Comparison of ENCODE assay signal across 12 cellular contexts in the genomic region with DNA sequence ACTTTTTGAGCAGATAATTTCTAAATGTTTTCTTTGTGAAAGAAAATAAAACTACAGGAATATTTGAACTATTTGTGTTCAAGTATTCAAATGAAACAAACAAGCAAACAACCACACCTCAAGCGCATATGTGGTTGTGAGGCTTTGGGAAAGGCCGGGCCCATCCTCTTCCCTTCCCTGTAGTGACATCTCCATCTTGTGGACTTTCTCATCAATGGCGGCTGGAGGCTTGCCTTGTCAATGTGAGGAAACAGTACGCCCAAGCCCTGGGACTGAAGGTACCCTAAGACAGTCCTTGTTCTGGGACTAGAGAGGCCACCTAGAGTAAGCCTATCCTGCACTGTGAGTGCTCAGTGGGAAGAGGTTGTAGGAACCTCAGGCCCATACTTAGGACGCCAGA.
DNase-seq lines count a peak whose midpoint lies in the region; ATAC-seq and TF ChIP-seq lines count a peak whose summit lies in the region.
"Had no signal": no experiment of that assay in that cellular context is flagged by ENCODE, and none has a peak within 500 bp of the region (broad histone marks: within the 10 kb centered on the region; RNA-seq: fewer than 3 reads in every experiment).

No MANE protein-coding gene starts in this region.

- ATAC-seq in HG02981 (IDR thresholded peaks at IDR 0.05; ENCODE audit: unreplicated experiment): no peak
- ATAC-seq: esophagus mucosa, T-helper 17 cell had no signal

- no peak overlapping the region for H3K27ac Mint-ChIP-seq in endodermal cell
- H3K27ac Mint-ChIP-seq: natural killer cell, T-helper 17 cell had no signal

- no peaks in the 10 kb centered on the region for H3K4me1 Mint-ChIP-seq in endodermal cell
- H3K4me1 Mint-ChIP-seq: natural killer cell, T-helper 17 cell had no signal

- 69 to 88% methylated on average over 4 to 5 of the region's 5 CpGs for WGBS in endodermal cell (ENCODE audit: insufficient coverage in 1 of 2, insufficient read length in 1 of 2), 2 experiments

- no peak overlapping the region for H3K9ac ChIP-seq in endodermal cell (ENCODE audit: extremely low read depth, low read length, poor library complexity, severe bottlenecking)

- H3K36me3 ChIP-seq in endodermal cell (ENCODE audit: control insufficient read depth, insufficient read depth, low read length): no peaks in the 10 kb centered on the region

- no peaks in the 10 kb centered on the region for H3K4me1 ChIP-seq in endodermal cell (ENCODE audit: control insufficient read depth, insufficient read depth, low read length)

- no peak overlapping the region for H3K4me3 Mint-ChIP-seq in endodermal cell
- H3K4me3 Mint-ChIP-seq: natural killer cell, T-helper 17 cell had no signal

- H3K4me3 ChIP-seq in endodermal cell (ENCODE audit: low read length): no peak overlapping the region
- no peak overlapping the region for H3K4me3 ChIP-seq in retinal pigment epithelial cell (ENCODE audit: low read length)

- H3K9me3 ChIP-seq in endodermal cell (ENCODE audit: control insufficient read depth, low read length): no peaks in the 10 kb centered on the region

- peak; percentile 12 for DNase-seq in NCI-H2227 (lab: John Stamatoyannopoulos, UW; ENCODE audit: unreplicated experiment)
- DNase-seq in NCI-H2227 treated with DMSO at 0.1 percent for 48 hours (lab: John Stamatoyannopoulos, UW): no peak
- peak; percentile 27 for DNase-seq in M059J (ENCODE audit: low read depth)
- peak; percentile 80 for DNase-seq in endodermal cell
- no peak for DNase-seq in retinal pigment epithelial cell (ENCODE audit: low read depth)
- DNase-seq in pons (ENCODE audit: low spot score): no peak
- DNase-seq in activated CD4-positive, alpha-beta T cell treated with anti-CD3 and anti-CD28 coated beads, Interleukin-2, amount 50 U/mL, for 48 hours: no peak
- DNase-seq: natural killer cell, NCI-H146, T-helper 17 cell had no signal

- H3K27me3 ChIP-seq in endodermal cell (ENCODE audit: control insufficient read depth, insufficient read depth, low read length, poor library complexity, severe bottlenecking): no peaks in the 10 kb centered on the region

- no peaks in the 10 kb centered on the region for H3K27me3 Mint-ChIP-seq in endodermal cell (ENCODE audit: insufficient read depth)

- TF ChIP-seq CTCF in endodermal cell (conservative IDR thresholded peaks at IDR 0.05) (peak; percentile 72), retinal pigment epithelial cell (conservative IDR thresholded peaks at IDR 0.05; ENCODE audit: low read depth, low read length) (peak; percentile 8)

- no peaks in the 10 kb centered on the region for H3K9me3 Mint-ChIP-seq in endodermal cell

- no peak overlapping the region for H3K27ac ChIP-seq in endodermal cell (ENCODE audit: low read depth, low read length)

- no peaks in the 10 kb centered on the region for H3K36me3 Mint-ChIP-seq in endodermal cell (ENCODE audit: low read depth)
- H3K36me3 Mint-ChIP-seq: natural killer cell had no signal

Comparison
In these comparisons a context has a peak if more than half of its experiments do, and no peak if none do; other contexts are left out.
1. DNase-seq: peak in NCI-H2227 (single experiment), M059J (single experiment) and endodermal cell (single experiment); none in NCI-H2227 treated with DMSO at 0.1 percent for 48 hours (single experiment), retinal pigment epithelial cell (single experiment), pons (single experiment) and activated CD4-positive, alpha-beta T cell treated with anti-CD3 and anti-CD28 coated beads, Interleukin-2, amount 50 U/mL, for 48 hours (0 of 2).